In the genomic region with DNA sequence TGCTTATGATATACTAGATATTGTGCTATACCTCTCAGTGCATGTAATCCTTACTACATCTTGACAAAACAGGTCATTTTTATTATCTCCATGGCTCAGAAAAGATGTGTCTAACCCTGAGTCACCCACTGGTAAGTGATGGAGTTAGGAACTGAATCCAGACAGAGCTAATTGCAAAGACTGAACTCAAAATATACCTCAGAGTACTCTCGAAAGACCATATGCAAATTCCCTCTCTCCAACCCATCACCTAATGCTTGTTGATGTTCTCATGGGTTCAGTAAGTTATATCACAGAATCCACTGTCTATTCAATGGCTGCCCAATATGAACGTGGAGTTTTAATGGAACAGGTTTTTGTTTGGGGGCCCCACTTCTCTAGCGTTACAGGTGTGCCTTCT, we compare ENCODE assay signal across 32 cellular contexts.
"Had no signal": no experiment of that assay in that cellular context is flagged by ENCODE, and none has a peak within 500 bp of the region (broad histone marks: within the 10 kb centered on the region; RNA-seq: fewer than 3 reads in every experiment).

No MANE protein-coding gene starts in this region.

- ATAC-seq: activated naive CD4-positive, alpha-beta T cell treated with anti-CD3 and anti-CD28 coated beads, Interleukin-2, amount 50 U/mL, for 72 hours; activated naive CD8-positive, alpha-beta T cell treated with anti-CD3 and anti-CD28 coated beads, Interleukin-2, amount 50 U/mL, for 24 hours; activated T-cell treated with anti-CD3 and anti-CD28 coated beads, Interleukin-2, amount 50 U/mL, for 4 hours; activated T-cell treated with anti-CD3 and anti-CD28 coated beads, Interleukin-2, amount 50 U/mL, for 72 hours; activated T-helper 17 cell treated with anti-CD3 and anti-CD28 coated beads, Interleukin-2, amount 50 U/mL, for 72 hours; body of pancreas had no signal

- H3K27ac ChIP-seq: adrenal gland, ascending aorta, body of pancreas, brain microvascular endothelial cell, breast epithelium, cardiac muscle cell had no signal

- H3K4me3 ChIP-seq: adrenal gland, ascending aorta, body of pancreas, breast epithelium, cardiac muscle cell had no signal

- H3K27me3 ChIP-seq: adrenal gland, ascending aorta, body of pancreas, brain microvascular endothelial cell, breast epithelium, cardiac muscle cell had no signal

- DNase-seq: activated effector memory CD4-positive, alpha-beta T cell treated with anti-CD3 and anti-CD28 coated beads, Interleukin-2, amount 50 U/mL, for 16 hours; activated effector memory CD4-positive, alpha-beta T cell treated with Interleukin-2 at 50 U/mL for 16 hours; activated gamma-delta T cell; activated gamma-delta T cell treated with Interleukin-2 at 50 U/mL for 16 hours; activated naive CD4-positive, alpha-beta T cell; activated naive CD4-positive, alpha-beta T cell treated with anti-CD3 and anti-CD28 coated beads for 36 hours; activated naive CD4-positive, alpha-beta T cell treated with anti-CD3 and anti-CD28 coated beads, Interleukin-2, amount 10 ng/mL, durations not matched to agents 7 days and 5 days; activated naive CD4-positive, alpha-beta T cell treated with anti-CD3 and anti-CD28 coated beads, Interleukin-2, amount 50 U/mL, for 16 hours; activated naive CD4-positive, alpha-beta T cell treated with Interleukin-2 at 50 U/mL for 16 hours; activated naive CD8-positive, alpha-beta T cell treated with anti-CD3 and anti-CD28 coated beads for 36 hours; activated naive CD8-positive, alpha-beta T cell treated with anti-CD3 and anti-CD28 coated beads, Interleukin-2, amount 10 ng/mL, durations not matched to agents 7 days and 5 days; activated naive CD8-positive, alpha-beta T cell treated with anti-CD3 and anti-CD28 coated beads, Interleukin-2, amount 50 U/mL, for 24 hours; activated T-cell treated with anti-CD3 and anti-CD28 coated beads, Interleukin-2, amount 50 U/mL, for 1 hour; activated T-cell treated with anti-CD3 and anti-CD28 coated beads, Interleukin-2, amount 50 U/mL, for 24 hours; activated T-cell treated with anti-CD3 and anti-CD28 coated beads, Interleukin-2, amount 50 U/mL, for 4 hours; activated T-cell treated with anti-CD3 and anti-CD28 coated beads, Interleukin-2, amount 50 U/mL, for 48 hours; activated T-cell treated with anti-CD3 and anti-CD28 coated beads, Interleukin-2, amount 50 U/mL, for 72 hours; adrenal gland; amniotic stem cell; amygdala; anterior cingulate cortex; aorta; body of pancreas; brain microvascular endothelial cell; caudate nucleus; central memory CD4-positive, alpha-beta T cell; cerebellar nuclear complex had no signal

- H3K36me3 ChIP-seq: adrenal gland, ascending aorta, brain microvascular endothelial cell, breast epithelium, cardiac muscle cell had no signal

- H3K9me3 ChIP-seq: adrenal gland, ascending aorta, body of pancreas, breast epithelium had no signal

- H3K4me1 ChIP-seq: adrenal gland, ascending aorta, body of pancreas, breast epithelium had no signal
